Comparison of ENCODE assay signal across 22 cellular contexts in genomic region chr22:40450651-40451050, GRCh38.
A peak's percentile ranks its signal among the peaks of the same experiment; 100 is the strongest.
DNase-seq lines count a peak whose midpoint lies in the region; ATAC-seq and TF ChIP-seq lines count a peak whose summit lies in the region.
"Had no signal": no experiment of that assay in that cellular context is flagged by ENCODE, and none has a peak within 500 bp of the region (broad histone marks: within the 10 kb centered on the region; RNA-seq: fewer than 3 reads in every experiment).

No MANE protein-coding gene starts in this region.

- peak overlapping the region; percentile 84 for H3K4me3 Mint-ChIP-seq in T-helper 17 cell
- H3K4me3 Mint-ChIP-seq: dendritic cell treated with granulocyte-macrophage colony-stimulating factor and Interleukin-4, amounts not matched to agents 40 ng/mL and 50 ng/mL, for 4 days; memory B cell; WTC11 had no signal

- peaks cover 42% of the 10 kb centered on the region for H3K4me1 Mint-ChIP-seq in T-helper 17 cell

- no peaks in the 10 kb centered on the region for H3K27me3 Mint-ChIP-seq in T-helper 17 cell
- H3K27me3 Mint-ChIP-seq: dendritic cell treated with granulocyte-macrophage colony-stimulating factor and Interleukin-4, amounts not matched to agents 40 ng/mL and 50 ng/mL, for 4 days; memory B cell had no signal

- H3K36me3 ChIP-seq in gastroesophageal sphincter = no peaks in the 10 kb centered on the region
- H3K36me3 ChIP-seq: breast epithelium, pancreas, right lobe of liver had no signal

- WGBS in gastroesophageal sphincter (ENCODE audit: low coverage in 1 of 2), 2 donors = 41 to 54% methylated on average over 2 to 3 of the region's 3 CpGs

- peaks cover 0 to 65% (median 12%) of the 10 kb centered on the region in 3 donors for H3K4me1 ChIP-seq in gastroesophageal sphincter

- H3K27ac ChIP-seq in gastroesophageal sphincter = no peak overlapping the region
- H3K27ac ChIP-seq: breast epithelium, epithelial cell of prostate, foreskin keratinocyte, pancreas, PC-9, right lobe of liver had no signal

- intact Hi-C loops in left ventricle myocardium superior (cut with micrococcal nuclease) (no loop called here), cardiac septum (cut with DNase I) (no loop called here)

- no peak for TF ChIP-seq CTCF in gastroesophageal sphincter (IDR thresholded peaks at IDR 0.05)

- no peak overlapping the region for H3K4me3 ChIP-seq in gastroesophageal sphincter
- H3K4me3 ChIP-seq: breast epithelium, pancreas, PC-9, right lobe of liver had no signal

- DNase-seq in left ventricle myocardium superior (no peak), cardiac septum (ENCODE audit: low spot score) (no peak), T-helper 17 cell (no peak), epidermal melanocyte (ENCODE audit: insufficient read length, low spot score) (no peak), dermis blood vessel endothelial cell (no peak), OCI-M2 (lab: John Stamatoyannopoulos, UW; ENCODE audit: unreplicated experiment) (no peak)
- DNase-seq: DMS79, foreskin keratinocyte, GOT3, hypothalamus, islet precursor cell, KBM-7, NCI-H1694 treated with DMSO at 0.1 percent for 48 hours, pancreas, PC-9, right lobe of liver had no signal

- H3K36me3 Mint-ChIP-seq in T-helper 17 cell (ENCODE audit: low read depth) = peaks cover 4% of the 10 kb centered on the region
- H3K36me3 Mint-ChIP-seq: WTC11 had no signal

- H3K27ac Mint-ChIP-seq in T-helper 17 cell = peak overlapping the region; percentile 90
- H3K27ac Mint-ChIP-seq: dendritic cell treated with granulocyte-macrophage colony-stimulating factor and Interleukin-4, amounts not matched to agents 40 ng/mL and 50 ng/mL, for 4 days had no signal

- TF ChIP-seq POLR2A in gastroesophageal sphincter (IDR thresholded peaks at IDR 0.05) = no peak

- no peak for TF ChIP-seq EP300 in gastroesophageal sphincter (IDR thresholded peaks at IDR 0.05)

- no peaks in the 10 kb centered on the region for H3K27me3 ChIP-seq in gastroesophageal sphincter
- H3K27me3 ChIP-seq: breast epithelium, foreskin keratinocyte, pancreas, right lobe of liver had no signal

- H3K9me3 ChIP-seq in T-helper 17 cell (ENCODE audit: control insufficient read depth, low read length, poor library complexity, severe bottlenecking) (no peaks in the 10 kb centered on the region), gastroesophageal sphincter (no peaks in the 10 kb centered on the region)
- H3K9me3 ChIP-seq: breast epithelium, pancreas, right lobe of liver had no signal

- peak; percentile 17 for ATAC-seq in left ventricle myocardium superior
- ATAC-seq in T-helper 17 cell = no peak
- peak; percentile 35 for ATAC-seq in gastroesophageal sphincter
- ATAC-seq: foreskin keratinocyte, right lobe of liver, WTC11 had no signal
